Comparison of ENCODE assay signal across 23 cellular contexts in genomic region chr11:28919194-28919593, GRCh38.
"Had no signal": no experiment of that assay in that cellular context is flagged by ENCODE, and none has a peak within 500 bp of the region (broad histone marks: within the 10 kb centered on the region; RNA-seq: fewer than 3 reads in every experiment).

No MANE protein-coding gene starts in this region.

- H3K4me2 ChIP-seq: hepatocyte, neural progenitor cell, smooth muscle cell had no signal

- H3K79me2 ChIP-seq: hepatocyte had no signal

- H3K9ac ChIP-seq: neural progenitor cell had no signal

- H3K27ac ChIP-seq: hepatocyte, left lung, neural progenitor cell, sigmoid colon, stomach, suprapubic skin, tibial nerve had no signal

- H3K9me3 ChIP-seq: sigmoid colon, stomach, suprapubic skin, tibial nerve had no signal

- H2AFZ ChIP-seq: hepatocyte, neural progenitor cell had no signal

- DNase-seq: activated CD4-positive, alpha-beta memory T cell treated with anti-CD3 and anti-CD28 coated beads, Interleukin-2, amount 10 ng/mL, durations not matched to agents 7 days and 5 days; activated CD4-positive, alpha-beta T cell treated with anti-CD3 and anti-CD28 coated beads for 48 hours; activated CD4-positive, CD25-positive, alpha-beta regulatory T cell; activated effector memory CD4-positive, alpha-beta T cell treated with anti-CD3 and anti-CD28 coated beads, Interleukin-2, amount 50 U/mL, for 16 hours; activated naive CD4-positive, alpha-beta T cell treated with anti-CD3 and anti-CD28 coated beads, Interleukin-2, amount 10 ng/mL, durations not matched to agents 7 days and 5 days; caudate nucleus; effector CD4-positive, alpha-beta T cell; foreskin melanocyte; immature natural killer cell; left lung; naive thymus-derived CD8-positive, alpha-beta T cell; retina; sigmoid colon; stimulated activated CD4-positive, alpha-beta T cell treated with anti-CD3 and anti-CD28 coated beads, Interleukin-15, amount 100 ng/mL, for 24 hours; stomach; T1000 had no signal

- H3K4me1 ChIP-seq: left lung, neural progenitor cell, sigmoid colon, stomach, suprapubic skin, tibial nerve had no signal

- H3K27me3 ChIP-seq: hepatocyte, left lung, neural progenitor cell, sigmoid colon, stomach, suprapubic skin, tibial nerve had no signal

- ATAC-seq: left lung; naive thymus-derived CD8-positive, alpha-beta T cell; stimulated activated memory B cell treated with anti-CD40 and anti-IgM and Interleukin-4, amounts not matched to agents 10 μg/mL and 1 μg/mL and 100 μg/mL, for 72 hours had no signal

- H3K36me3 ChIP-seq: left lung, neural progenitor cell, sigmoid colon, stomach, suprapubic skin, tibial nerve had no signal

- H3K4me3 ChIP-seq: hepatocyte, left lung, lung, neural progenitor cell, sigmoid colon, smooth muscle cell, stomach, suprapubic skin, tibial nerve had no signal
